In the genomic region with DNA sequence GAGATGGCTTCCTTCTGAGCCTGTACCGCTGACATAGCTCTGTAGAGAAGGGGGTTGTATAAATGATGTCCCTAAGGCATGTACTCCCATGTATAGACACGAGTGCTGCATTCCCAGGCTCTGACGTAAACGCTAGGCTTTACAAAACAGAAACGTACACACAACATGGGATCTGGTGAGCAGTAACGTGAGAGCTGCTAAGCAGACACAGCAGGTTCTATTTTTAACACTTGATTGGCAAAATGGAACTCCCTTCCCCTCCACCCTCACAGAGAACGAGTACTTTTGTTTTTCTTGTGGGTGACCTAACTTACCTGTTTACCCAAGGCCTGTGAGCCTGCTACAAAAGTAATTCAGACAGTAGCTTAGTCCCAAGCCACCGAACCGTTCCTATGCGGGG, we compare ENCODE assay signal across 9 cellular contexts. TPM values are rescaled to one million over a fixed set of nuclear protein-coding genes. Genes with fewer than 3 reads are reported as not detected.
A peak's percentile ranks its signal among the peaks of the same experiment; 100 is the strongest.
DNase-seq lines count a peak whose midpoint lies in the region; ATAC-seq and TF ChIP-seq lines count a peak whose summit lies in the region.
"Had no signal": no experiment of that assay in that cellular context is flagged by ENCODE, and none has a peak within 500 bp of the region (broad histone marks: within the 10 kb centered on the region; RNA-seq: fewer than 3 reads in every experiment).

No MANE protein-coding gene starts in this region.

- CTCF ChIA-PET in CD4-positive, alpha-beta memory T cell (lab: Charles Lee; ENCODE audit: partially characterized antibody): no interaction called here

- peaks cover 7 to 15% (median 11%) of the 10 kb centered on the region in 4 donors for H3K4me1 Mint-ChIP-seq in CD4-positive, alpha-beta memory T cell
- peaks cover 25% of the 10 kb centered on the region for H3K4me1 Mint-ChIP-seq in osteocyte (ENCODE audit: unreplicated experiment)

- H3K36me3 Mint-ChIP-seq in CD4-positive, alpha-beta memory T cell: peaks cover 41 to 60% of the 10 kb centered on the region in 2 donors
- peaks cover 31% of the 10 kb centered on the region for H3K36me3 Mint-ChIP-seq in osteocyte (ENCODE audit: unreplicated experiment)

- H3K9me3 Mint-ChIP-seq in CD4-positive, alpha-beta memory T cell: no peaks in the 10 kb centered on the region
- H3K9me3 Mint-ChIP-seq in osteocyte (ENCODE audit: unreplicated experiment): no peaks in the 10 kb centered on the region

- H3K27me3 Mint-ChIP-seq in CD4-positive, alpha-beta memory T cell: no peaks in the 10 kb centered on the region
- H3K27me3 Mint-ChIP-seq in osteocyte (ENCODE audit: unreplicated experiment): no peaks in the 10 kb centered on the region

- H3K4me3 ChIP-seq in CD4-positive, alpha-beta memory T cell (ENCODE audit: low read length in 2 of 2): no peak overlapping the region

- no peaks in the 10 kb centered on the region for H3K9me3 ChIP-seq in CD4-positive, alpha-beta memory T cell (ENCODE audit: control insufficient read depth in 1 of 2, low read length in 2 of 2)

- ATAC-seq in foreskin keratinocyte: peak; percentile 93
- ATAC-seq in HG02973 (IDR thresholded peaks at IDR 0.05; ENCODE audit: unreplicated experiment): no peak
- ATAC-seq in HG03139 (IDR thresholded peaks at IDR 0.05; ENCODE audit: unreplicated experiment): no peak
- no peak for ATAC-seq in HG03175 (IDR thresholded peaks at IDR 0.05; ENCODE audit: unreplicated experiment)

- peak overlapping the region; percentile 8 to 95 (median 46) for H3K27ac Mint-ChIP-seq in CD4-positive, alpha-beta memory T cell
- peak overlapping the region; percentile 90 for H3K27ac Mint-ChIP-seq in osteocyte (ENCODE audit: unreplicated experiment)

- TF ChIP-seq CTCF in foreskin keratinocyte (conservative IDR thresholded peaks at IDR 0.05) (no peak), osteocyte (IDR thresholded peaks at IDR 0.05) (no peak)

- DNase-seq in CD4-positive, alpha-beta memory T cell: no peak
- DNase-seq in SK-MEL-5 (ENCODE audit: low read depth, low spot score) (peak; percentile 91), foreskin keratinocyte (peak; percentile 95 to 98), osteocyte (ENCODE audit: extremely low spot score, unreplicated experiment) (no peak), NCI-H2227 (lab: John Stamatoyannopoulos, UW; ENCODE audit: unreplicated experiment) (no peak)
- DNase-seq: OCI-M1 had no signal

- peaks cover 32% of the 10 kb centered on the region for H3K36me3 ChIP-seq in CD4-positive, alpha-beta memory T cell (ENCODE audit: insufficient read depth, low read length)

- no peak overlapping the region for H3K27ac ChIP-seq in CD4-positive, alpha-beta memory T cell (ENCODE audit: low read depth, low read length)
- H3K27ac ChIP-seq in foreskin keratinocyte: peak overlapping the region; percentile 87

- H3K4me1 ChIP-seq in CD4-positive, alpha-beta memory T cell (ENCODE audit: insufficient read depth, low read length): peaks cover 20% of the 10 kb centered on the region
- peaks cover 11% of the 10 kb centered on the region for H3K4me1 ChIP-seq in foreskin keratinocyte

- no peak overlapping the region for H3K4me3 Mint-ChIP-seq in CD4-positive, alpha-beta memory T cell
- H3K4me3 Mint-ChIP-seq in osteocyte (ENCODE audit: unreplicated experiment): no peak overlapping the region

- in situ Hi-C loops in SK-MEL-5 (cut with HindIII; ENCODE audit: low pct_unique_long_range_greater_than_20kb, low sequenced_read_pairs): no loop called here

- POLR2A ChIA-PET in CD4-positive, alpha-beta memory T cell (lab: Charles Lee; ENCODE audit: partially characterized antibody): no interaction called here

- no peaks in the 10 kb centered on the region for H3K27me3 ChIP-seq in CD4-positive, alpha-beta memory T cell (ENCODE audit: insufficient read depth, low read length)
- no peaks in the 10 kb centered on the region for H3K27me3 ChIP-seq in foreskin keratinocyte

- intact Hi-C loops in CD4-positive, alpha-beta memory T cell (cut with micrococcal nuclease): no loop called here

RNA-seq across cellular contexts. Expression of gene ACADS, which starts 36.0 kb away (rescaled TPM):
- 10 to 100 TPM; 14.9 to 17.1 TPM for total RNA-seq in CD4-positive, alpha-beta memory T cell
- polyA plus RNA-seq in CD4-positive, alpha-beta memory T cell: 10 to 100 TPM; 19.2 to 29.9 TPM
- total RNA-seq in SK-MEL-5 (2014; rRNA removed; shearing (Covaris generic)): 10.5 and 11.2 TPM in 2 replicates
- polyA plus RNA-seq in SK-MEL-5 (2015; cell fraction: cytosol; rRNA removed): 9.9 and 11.8 TPM in 2 replicates
- 87.4 and 89.6 TPM in 2 replicates for polyA plus RNA-seq in SK-MEL-5 (2015; cell fraction: nucleus; rRNA removed)
- total RNA-seq in foreskin keratinocyte: 5.9 and 6.2 TPM in 2 replicates
- 6.6 and 6.9 TPM in 2 replicates for polyA plus RNA-seq in foreskin keratinocyte
- 4.6 and 4.9 TPM in 2 replicates for total RNA-seq in osteocyte

RNA-seq across cellular contexts. Expression of gene UNC119B, which starts 51.3 kb away (rescaled TPM):
- 10 to 100 TPM; 28.7 to 29.1 TPM for total RNA-seq in CD4-positive, alpha-beta memory T cell
- polyA plus RNA-seq in CD4-positive, alpha-beta memory T cell: 1 to 10 TPM; 6.9 to 8.4 TPM
- total RNA-seq in SK-MEL-5 (2014; rRNA removed; shearing (Covaris generic)): 11.6 and 12.1 TPM in 2 replicates
- 26.1 and 28.5 TPM in 2 replicates for polyA plus RNA-seq in SK-MEL-5 (2015; cell fraction: cytosol; rRNA removed)
- polyA plus RNA-seq in SK-MEL-5 (2015; cell fraction: nucleus; rRNA removed): 32.0 and 35.1 TPM in 2 replicates
- total RNA-seq in foreskin keratinocyte: 18.0 and 18.1 TPM in 2 replicates
- polyA plus RNA-seq in foreskin keratinocyte: 10.0 and 10.6 TPM in 2 replicates
- 26.8 and 27.9 TPM in 2 replicates for total RNA-seq in osteocyte

Comparison
In these comparisons a context has a peak if more than half of its experiments do, and no peak if none do; other contexts are left out.
1. DNase-seq: peak in SK-MEL-5 (single experiment) and foreskin keratinocyte (2 of 2); none in CD4-positive, alpha-beta memory T cell (0 of 5), osteocyte (single experiment) and NCI-H2227 (single experiment).